25 cellular contexts compared by ENCODE assay signal in the genomic region with DNA sequence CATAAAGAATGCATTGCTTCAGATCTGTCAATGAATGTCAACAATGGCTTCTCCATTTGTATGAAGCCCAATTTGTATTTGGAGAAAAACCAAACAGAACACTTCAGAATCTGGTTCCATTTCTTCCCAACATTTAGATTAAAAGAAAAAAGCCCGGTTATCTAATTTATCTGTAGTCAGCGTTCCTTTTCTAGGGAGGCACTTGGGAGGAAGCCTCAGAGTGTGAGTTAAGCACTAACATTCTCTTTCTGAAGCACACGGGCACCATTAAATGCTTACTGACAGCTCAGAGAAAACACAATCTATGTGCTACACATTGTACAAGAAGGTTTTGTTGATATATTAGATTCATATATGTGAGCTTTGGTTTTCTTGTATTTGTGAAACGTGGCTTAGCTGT.
"Had no signal": no experiment of that assay in that cellular context is flagged by ENCODE, and none has a peak within 500 bp of the region (broad histone marks: within the 10 kb centered on the region; RNA-seq: fewer than 3 reads in every experiment).

No MANE protein-coding gene starts in this region.

- H3K9me3 ChIP-seq: left ventricle myocardium inferior, neutrophil, psoas muscle, right atrium auricular region, right lobe of liver, stomach, testis, thyroid gland, transverse colon, upper lobe of left lung, vagina had no signal

- H3K36me3 ChIP-seq: left ventricle myocardium inferior, neutrophil, right atrium auricular region, right lobe of liver, stomach, thyroid gland, transverse colon, upper lobe of left lung, vagina had no signal

- H3K27ac ChIP-seq: hepatocyte, left ventricle myocardium inferior, neutrophil, parathyroid adenoma, psoas muscle, right atrium auricular region, right lobe of liver, stomach, testis, thyroid gland, transverse colon, upper lobe of left lung, vagina had no signal

- H3K4me1 ChIP-seq: left ventricle myocardium inferior, parathyroid adenoma, psoas muscle, right atrium auricular region, right lobe of liver, stomach, testis, thyroid gland, transverse colon, upper lobe of left lung, vagina had no signal

- H3K4me3 ChIP-seq: hepatocyte, left ventricle myocardium inferior, lung, psoas muscle, right atrium auricular region, right lobe of liver, smooth muscle cell, stomach, testis, thyroid gland, transverse colon, upper lobe of left lung, vagina had no signal

- H2AFZ ChIP-seq: hepatocyte, parathyroid adenoma had no signal

- ATAC-seq: natural killer cell; psoas muscle; right lobe of liver; stimulated activated naive B cell treated with anti-CD40 and anti-IgM and Interleukin-4, amounts not matched to agents 10 μg/mL and 1 μg/mL and 100 μg/mL, for 72 hours; stimulated activated naive CD8-positive, alpha-beta T cell treated with anti-CD3 and anti-CD28 coated beads, Interleukin-15, Interleukin-2, amounts not matched to agents 100 U/mL and 50 U/mL, for 24 hours had no signal

- H3K27me3 ChIP-seq: hepatocyte, neutrophil, right atrium auricular region, right lobe of liver, stomach, testis, thyroid gland, transverse colon, upper lobe of left lung, vagina had no signal

- DNase-seq: islet precursor cell; left ventricle myocardium inferior; mesendoderm; naive B cell; natural killer cell; occipital lobe; psoas muscle; right lobe of liver; stimulated activated CD4-positive, alpha-beta T cell treated with anti-CD3 and anti-CD28 coated beads, Interleukin-1b, Interleukin-23, amount 100 ng/mL, for 48 hours; stimulated activated CD4-positive, alpha-beta T cell treated with anti-CD3 and anti-CD28 coated beads, Interleukin-2, amount 100 ng/mL, for 48 hours; stimulated activated CD4-positive, alpha-beta T cell treated with anti-CD3 and anti-CD28 coated beads, Interleukin-4, amount 100 ng/mL, for 4 hours; stimulated activated naive B cell treated with anti-CD40 and anti-IgM and Interleukin-4, amounts not matched to agents 10 μg/mL and 1 μg/mL and 100 μg/mL, for 72 hours; stimulated activated naive CD8-positive, alpha-beta T cell treated with anti-CD3 and anti-CD28 coated beads, Interleukin-15, Interleukin-2, amounts not matched to agents 100 U/mL and 50 U/mL, for 24 hours; stomach; testis; thyroid gland; transverse colon; upper lobe of left lung had no signal
